In the genomic region with DNA sequence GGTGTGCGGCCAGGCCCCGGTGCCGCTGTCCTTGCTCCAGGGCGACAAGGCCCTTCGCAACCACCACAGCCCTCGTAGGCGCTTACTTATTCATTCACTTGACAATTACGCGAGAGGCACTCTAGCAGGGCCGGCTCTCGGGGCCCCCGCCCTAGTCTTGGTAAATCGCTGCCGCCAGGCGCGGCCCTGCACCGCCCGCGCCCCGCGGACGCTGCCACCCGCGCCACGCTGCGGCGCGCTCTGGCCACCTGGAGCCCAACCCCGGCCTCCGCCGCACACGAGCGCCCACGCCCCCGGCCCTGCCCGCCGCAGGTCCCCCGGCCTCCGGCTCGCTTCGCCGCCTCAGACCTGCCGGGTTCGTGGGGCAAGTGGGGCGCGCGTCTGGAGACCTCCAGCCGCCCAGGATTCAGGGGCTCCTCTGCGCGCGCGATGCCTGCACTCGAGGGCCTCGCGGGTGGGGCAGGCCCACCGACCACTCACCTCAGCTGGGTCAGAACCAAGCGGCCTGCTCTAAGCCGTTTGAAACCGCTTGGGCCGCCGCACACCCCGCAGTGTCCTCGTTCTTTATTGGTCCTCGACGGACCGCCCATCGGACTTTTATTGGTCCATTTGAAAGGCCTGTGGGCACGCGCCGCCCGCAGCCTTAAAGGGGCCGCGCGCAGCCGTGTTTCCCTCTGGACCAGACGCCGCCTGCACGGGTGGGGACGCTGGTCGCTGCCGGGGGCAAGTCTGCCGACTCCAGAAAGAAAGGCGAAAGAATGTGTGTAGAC, we compare ENCODE assay signal across 1 cellular context.
A peak's percentile ranks its signal among the peaks of the same experiment; 100 is the strongest.
TF ChIP-seq lines count a peak whose summit lies in the region.

TSS of gene CKAP5 (minus strand) at position 541 of the 770 bp plus-strand sequence. CDS start 25,049 bp downstream, outside the sequence.

TF ChIP-seq in HepG2, 621 proteins besides CTCF, POLR2A, EP300 and RAD21 (continued from another document and continues in another):
- TF ChIP-seq REST (IDR thresholded peaks at IDR 0.05; ENCODE audit: borderline replicate concordance in 1 of 2, low read depth in 1 of 2, low read length in 2 of 2), result 0 out of 4 replicates have a peak, but pooled peaks of 1 of the 2 experiments have one; percentile 9
- no peak for TF ChIP-seq NFRKB (IDR thresholded peaks at IDR 0.05)
- TF ChIP-seq SSRP1 (CRISPR knock-in tag; IDR thresholded peaks at IDR 0.05), result no peak
- TF ChIP-seq, protein P1, sequence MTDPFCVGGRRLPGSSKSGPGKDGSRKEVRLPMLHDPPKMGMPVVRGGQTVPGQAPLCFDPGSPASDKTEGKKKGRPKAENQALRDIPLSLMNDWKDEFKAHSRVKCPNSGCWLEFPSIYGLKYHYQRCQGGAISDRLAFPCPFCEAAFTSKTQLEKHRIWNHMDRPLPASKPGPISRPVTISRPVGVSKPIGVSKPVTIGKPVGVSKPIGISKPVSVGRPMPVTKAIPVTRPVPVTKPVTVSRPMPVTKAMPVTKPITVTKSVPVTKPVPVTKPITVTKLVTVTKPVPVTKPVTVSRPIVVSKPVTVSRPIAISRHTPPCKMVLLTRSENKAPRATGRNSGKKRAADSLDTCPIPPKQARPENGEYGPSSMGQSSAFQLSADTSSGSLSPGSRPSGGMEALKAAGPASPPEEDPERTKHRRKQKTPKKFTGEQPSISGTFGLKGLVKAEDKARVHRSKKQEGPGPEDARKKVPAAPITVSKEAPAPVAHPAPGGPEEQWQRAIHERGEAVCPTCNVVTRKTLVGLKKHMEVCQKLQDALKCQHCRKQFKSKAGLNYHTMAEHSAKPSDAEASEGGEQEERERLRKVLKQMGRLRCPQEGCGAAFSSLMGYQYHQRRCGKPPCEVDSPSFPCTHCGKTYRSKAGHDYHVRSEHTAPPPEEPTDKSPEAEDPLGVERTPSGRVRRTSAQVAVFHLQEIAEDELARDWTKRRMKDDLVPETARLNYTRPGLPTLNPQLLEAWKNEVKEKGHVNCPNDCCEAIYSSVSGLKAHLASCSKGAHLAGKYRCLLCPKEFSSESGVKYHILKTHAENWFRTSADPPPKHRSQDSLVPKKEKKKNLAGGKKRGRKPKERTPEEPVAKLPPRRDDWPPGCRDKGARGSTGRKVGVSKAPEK (CRISPR knock-in tag; IDR thresholded peaks at IDR 0.05; ENCODE audit: borderline replicate concordance), result no peak
- TF ChIP-seq HMG20A (CRISPR knock-in tag; IDR thresholded peaks at IDR 0.05; ENCODE audit: borderline replicate concordance), result no peak
- TF ChIP-seq ZFP82 (CRISPR knock-in tag; IDR thresholded peaks at IDR 0.05; ENCODE audit: borderline replicate concordance), result no peak
- TF ChIP-seq ETV5 (CRISPR knock-in tag; IDR thresholded peaks at IDR 0.05; ENCODE audit: borderline replicate concordance), result no peak
- TF ChIP-seq ZNF883 (CRISPR knock-in tag; IDR thresholded peaks at IDR 0.05; ENCODE audit: not compliant biosample characterization), result peak; percentile 61
- TF ChIP-seq ZNF776 (CRISPR knock-in tag; IDR thresholded peaks at IDR 0.05), result 0 out of 2 replicates have a peak, but pooled peaks have one; percentile 77
- TF ChIP-seq CSRNP1 (CRISPR knock-in tag; IDR thresholded peaks at IDR 0.05), result peak; percentile 96
- peak; percentile 54; the same call in 1 of the 2 replicates for TF ChIP-seq ZNF431 (CRISPR knock-in tag; IDR thresholded peaks at IDR 0.05; ENCODE audit: borderline replicate concordance, low read depth)
- peak; percentile 84 for TF ChIP-seq TAF1 (CRISPR knock-in tag; IDR thresholded peaks at IDR 0.05)
- TF ChIP-seq, protein P2, sequence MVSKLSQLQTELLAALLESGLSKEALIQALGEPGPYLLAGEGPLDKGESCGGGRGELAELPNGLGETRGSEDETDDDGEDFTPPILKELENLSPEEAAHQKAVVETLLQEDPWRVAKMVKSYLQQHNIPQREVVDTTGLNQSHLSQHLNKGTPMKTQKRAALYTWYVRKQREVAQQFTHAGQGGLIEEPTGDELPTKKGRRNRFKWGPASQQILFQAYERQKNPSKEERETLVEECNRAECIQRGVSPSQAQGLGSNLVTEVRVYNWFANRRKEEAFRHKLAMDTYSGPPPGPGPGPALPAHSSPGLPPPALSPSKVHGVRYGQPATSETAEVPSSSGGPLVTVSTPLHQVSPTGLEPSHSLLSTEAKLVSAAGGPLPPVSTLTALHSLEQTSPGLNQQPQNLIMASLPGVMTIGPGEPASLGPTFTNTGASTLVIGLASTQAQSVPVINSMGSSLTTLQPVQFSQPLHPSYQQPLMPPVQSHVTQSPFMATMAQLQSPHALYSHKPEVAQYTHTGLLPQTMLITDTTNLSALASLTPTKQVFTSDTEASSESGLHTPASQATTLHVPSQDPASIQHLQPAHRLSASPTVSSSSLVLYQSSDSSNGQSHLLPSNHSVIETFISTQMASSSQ (IDR thresholded peaks at IDR 0.05; ENCODE audit: low read depth), result no peak
- TF ChIP-seq, protein P2 (CRISPR knock-in tag; IDR thresholded peaks at IDR 0.05; ENCODE audit: borderline replicate concordance), result no peak; the same call in 1 of the 2 replicates
- TF ChIP-seq ZNF33A (CRISPR knock-in tag; IDR thresholded peaks at IDR 0.05; ENCODE audit: borderline replicate concordance), result no peak
- TF ChIP-seq NFIC (IDR thresholded peaks at IDR 0.05; ENCODE audit: low read length), result 0 out of 2 replicates have a peak, but pooled peaks have one; percentile 12
- no peak for TF ChIP-seq NR2F1 (CRISPR knock-in tag; IDR thresholded peaks at IDR 0.05)
- no peak for TF ChIP-seq HMG20B (CRISPR knock-in tag; conservative IDR thresholded peaks at IDR 0.05)
- peak in 1 of 2 experiments; percentile 86; a peak in 2 of 4 replicates for TF ChIP-seq KLF16 (CRISPR knock-in tag; IDR thresholded peaks at IDR 0.05)
- TF ChIP-seq MIER3 (CRISPR knock-in tag; IDR thresholded peaks at IDR 0.05; ENCODE audit: borderline replicate concordance), result no peak
- TF ChIP-seq MATR3 (CRISPR knock-in tag; IDR thresholded peaks at IDR 0.05), result no peak
- TF ChIP-seq ZFP37 (CRISPR knock-in tag; IDR thresholded peaks at IDR 0.05; ENCODE audit: borderline replicate concordance), result no peak
- TF ChIP-seq, protein P3, sequence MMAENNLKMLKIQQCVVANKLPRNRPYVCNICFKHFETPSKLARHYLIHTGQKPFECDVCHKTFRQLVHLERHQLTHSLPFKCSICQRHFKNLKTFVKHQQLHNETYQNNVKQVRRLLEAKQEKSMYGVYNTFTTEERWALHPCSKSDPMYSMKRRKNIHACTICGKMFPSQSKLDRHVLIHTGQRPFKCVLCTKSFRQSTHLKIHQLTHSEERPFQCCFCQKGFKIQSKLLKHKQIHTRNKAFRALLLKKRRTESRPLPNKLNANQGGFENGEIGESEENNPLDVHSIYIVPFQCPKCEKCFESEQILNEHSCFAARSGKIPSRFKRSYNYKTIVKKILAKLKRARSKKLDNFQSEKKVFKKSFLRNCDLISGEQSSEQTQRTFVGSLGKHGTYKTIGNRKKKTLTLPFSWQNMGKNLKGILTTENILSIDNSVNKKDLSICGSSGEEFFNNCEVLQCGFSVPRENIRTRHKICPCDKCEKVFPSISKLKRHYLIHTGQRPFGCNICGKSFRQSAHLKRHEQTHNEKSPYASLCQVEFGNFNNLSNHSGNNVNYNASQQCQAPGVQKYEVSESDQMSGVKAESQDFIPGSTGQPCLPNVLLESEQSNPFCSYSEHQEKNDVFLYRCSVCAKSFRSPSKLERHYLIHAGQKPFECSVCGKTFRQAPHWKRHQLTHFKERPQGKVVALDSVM (CRISPR knock-in tag; IDR thresholded peaks at IDR 0.05), result 0 out of 2 replicates have a peak, but pooled peaks have one; percentile 18
- TF ChIP-seq MLLT10 (CRISPR knock-in tag; IDR thresholded peaks at IDR 0.05), result no peak
- no peak for TF ChIP-seq ZFYVE20 (CRISPR knock-in tag; IDR thresholded peaks at IDR 0.05; ENCODE audit: borderline replicate concordance, low read depth)
- TF ChIP-seq NFE2L2 (IDR thresholded peaks at IDR 0.05; ENCODE audit: low read length), result no peak
- no peak for TF ChIP-seq ZNF782 (CRISPR knock-in tag; IDR thresholded peaks at IDR 0.05; ENCODE audit: borderline replicate concordance)
- TF ChIP-seq, protein P4, sequence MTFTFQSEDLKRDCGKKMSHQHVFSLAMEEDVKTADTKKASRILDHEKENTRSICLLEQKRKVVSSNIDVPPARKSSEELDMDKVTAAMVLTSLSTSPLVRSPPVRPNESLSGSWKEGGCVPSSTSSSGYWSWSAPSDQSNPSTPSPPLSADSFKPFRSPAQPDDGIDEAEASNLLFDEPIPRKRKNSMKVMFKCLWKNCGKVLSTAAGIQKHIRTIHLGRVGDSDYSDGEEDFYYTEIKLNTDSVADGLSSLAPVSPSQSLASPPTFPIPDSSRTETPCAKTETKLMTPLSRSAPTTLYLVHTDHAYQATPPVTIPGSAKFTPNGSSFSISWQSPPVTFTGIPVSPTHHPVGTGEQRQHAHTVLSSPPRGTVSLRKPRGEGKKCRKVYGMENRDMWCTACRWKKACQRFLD (CRISPR knock-in tag; IDR thresholded peaks at IDR 0.05; ENCODE audit: borderline replicate concordance), result no peak
- TF ChIP-seq, protein P5, sequence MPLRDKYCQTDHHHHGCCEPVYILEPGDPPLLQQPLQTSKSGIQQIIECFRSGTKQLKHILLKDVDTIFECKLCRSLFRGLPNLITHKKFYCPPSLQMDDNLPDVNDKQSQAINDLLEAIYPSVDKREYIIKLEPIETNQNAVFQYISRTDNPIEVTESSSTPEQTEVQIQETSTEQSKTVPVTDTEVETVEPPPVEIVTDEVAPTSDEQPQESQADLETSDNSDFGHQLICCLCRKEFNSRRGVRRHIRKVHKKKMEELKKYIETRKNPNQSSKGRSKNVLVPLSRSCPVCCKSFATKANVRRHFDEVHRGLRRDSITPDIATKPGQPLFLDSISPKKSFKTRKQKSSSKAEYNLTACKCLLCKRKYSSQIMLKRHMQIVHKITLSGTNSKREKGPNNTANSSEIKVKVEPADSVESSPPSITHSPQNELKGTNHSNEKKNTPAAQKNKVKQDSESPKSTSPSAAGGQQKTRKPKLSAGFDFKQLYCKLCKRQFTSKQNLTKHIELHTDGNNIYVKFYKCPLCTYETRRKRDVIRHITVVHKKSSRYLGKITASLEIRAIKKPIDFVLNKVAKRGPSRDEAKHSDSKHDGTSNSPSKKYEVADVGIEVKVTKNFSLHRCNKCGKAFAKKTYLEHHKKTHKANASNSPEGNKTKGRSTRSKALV (CRISPR knock-in tag; IDR thresholded peaks at IDR 0.05), result peak; percentile 17; the same call in 1 of the 2 replicates
- TF ChIP-seq ISL2 (CRISPR knock-in tag; IDR thresholded peaks at IDR 0.05), result peak; percentile 25; the same call in 1 of the 2 replicates
- no peak for TF ChIP-seq ZNF282 (IDR thresholded peaks at IDR 0.05; ENCODE audit: partially characterized antibody)
- TF ChIP-seq NFE2L1 (CRISPR knock-in tag; IDR thresholded peaks at IDR 0.05; ENCODE audit: borderline replicate concordance), result peak; percentile 49; the same call in 1 of the 2 replicates
